In the genomic region with DNA sequence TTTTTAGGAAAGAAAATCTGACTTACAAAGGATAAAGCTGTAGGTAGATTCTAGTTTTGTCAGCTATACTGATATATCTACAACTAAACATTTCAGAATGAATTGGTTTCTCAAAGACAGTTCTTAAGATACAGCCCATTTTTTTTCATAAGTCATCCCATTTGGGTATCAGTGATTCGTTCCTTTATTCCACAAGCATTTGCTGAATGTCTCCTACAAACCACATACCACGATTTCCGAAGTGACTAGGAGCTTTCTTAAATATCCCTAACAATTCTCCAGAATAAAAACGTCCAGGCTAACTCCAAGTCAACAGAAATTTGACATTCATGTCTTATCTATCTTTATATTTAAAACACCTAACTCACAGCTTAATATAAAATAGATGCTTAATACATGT, we compare ENCODE assay signal across 13 cellular contexts. TPM values are rescaled to one million over a fixed set of nuclear protein-coding genes. Genes with fewer than 3 reads are reported as not detected.
A peak's percentile ranks its signal among the peaks of the same experiment; 100 is the strongest.
DNase-seq lines count a peak whose midpoint lies in the region; ATAC-seq, FAIRE-seq and TF ChIP-seq lines count a peak whose summit lies in the region.
"Had no signal": no experiment of that assay in that cellular context is flagged by ENCODE, and none has a peak within 500 bp of the region (broad histone marks: within the 10 kb centered on the region; RNA-seq: fewer than 3 reads in every experiment).

No MANE protein-coding gene starts in this region.

- H3K9me3 Mint-ChIP-seq in activated T-helper 17 cell treated with anti-CD3 and anti-CD28 coated beads, Interleukin-2, amount 50 U/mL, for 72 hours = no peaks in the 10 kb centered on the region
- H3K9me3 Mint-ChIP-seq: GM23338 had no signal

- DNase-seq in D721Med (ENCODE audit: insufficient read length, low spot score) (no peak), fibroblast of peridontal ligament (ENCODE audit: extremely low read depth) (peak; percentile 70), stromal cell of bone marrow (ENCODE audit: low read depth) (peak; percentile 13), NCI-H446 (lab: John Stamatoyannopoulos, UW) (no peak), GM20000 (ENCODE audit: low spot score) (no peak), cardiac septum (ENCODE audit: low spot score) (no peak)
- DNase-seq: KBM-7, NCI-H1092, NCI-H2227 treated with DMSO at 0.1 percent for 48 hours, NCI-H526 had no signal

- intact Hi-C loops in cardiac septum (cut with DNase I) = no loop called here

- peak overlapping the region; percentile 12 for H3K27ac Mint-ChIP-seq in activated T-helper 17 cell treated with anti-CD3 and anti-CD28 coated beads, Interleukin-2, amount 50 U/mL, for 72 hours
- H3K27ac Mint-ChIP-seq: GM23338 had no signal

- TF ChIP-seq CTCF in D721Med (IDR thresholded peaks at IDR 0.05; ENCODE audit: insufficient read depth, missing control alignments) (no peak), GM20000 (IDR thresholded peaks at IDR 0.05; ENCODE audit: extremely low read depth, missing control alignments) (no peak)

- no peaks in the 10 kb centered on the region for H3K27me3 Mint-ChIP-seq in activated T-helper 17 cell treated with anti-CD3 and anti-CD28 coated beads, Interleukin-2, amount 50 U/mL, for 72 hours

- peaks cover 77% of the 10 kb centered on the region for H3K36me3 Mint-ChIP-seq in activated T-helper 17 cell treated with anti-CD3 and anti-CD28 coated beads, Interleukin-2, amount 50 U/mL, for 72 hours (ENCODE audit: low read depth)

- H3K4me1 Mint-ChIP-seq in activated T-helper 17 cell treated with anti-CD3 and anti-CD28 coated beads, Interleukin-2, amount 50 U/mL, for 72 hours = no peaks in the 10 kb centered on the region
- H3K4me1 Mint-ChIP-seq: GM23338 had no signal

- FAIRE-seq in D721Med (lab: Jason Lieb, UNC) = peak; percentile 11
- FAIRE-seq: HTR-8/SVneo had no signal

- no peak for ATAC-seq in activated T-helper 17 cell treated with anti-CD3 and anti-CD28 coated beads, Interleukin-2, amount 50 U/mL, for 72 hours (replicated peaks)
- ATAC-seq: GM23338 had no signal

- no peak overlapping the region for H3K4me3 Mint-ChIP-seq in activated T-helper 17 cell treated with anti-CD3 and anti-CD28 coated beads, Interleukin-2, amount 50 U/mL, for 72 hours
- H3K4me3 Mint-ChIP-seq: GM23338 had no signal

RNA-seq across cellular contexts. Expression of gene TP53BP1, which starts 59.8 kb away (rescaled TPM):
- 10 to 100 TPM; 29.9 to 30.9 TPM for total RNA-seq in activated T-helper 17 cell treated with anti-CD3 and anti-CD28 coated beads, Interleukin-2, amount 50 U/mL, for 72 hours
- 33.1 TPM for total RNA-seq in cardiac septum

Comparison
In these comparisons a context has a peak if more than half of its experiments do, and no peak if none do; other contexts are left out.
1. DNase-seq: peak in fibroblast of peridontal ligament (single experiment) and stromal cell of bone marrow (single experiment); none in D721Med (single experiment), NCI-H446 (0 of 2), GM20000 (single experiment) and cardiac septum (single experiment).